Comparison of ENCODE assay signal across 25 cellular contexts in the genomic region with DNA sequence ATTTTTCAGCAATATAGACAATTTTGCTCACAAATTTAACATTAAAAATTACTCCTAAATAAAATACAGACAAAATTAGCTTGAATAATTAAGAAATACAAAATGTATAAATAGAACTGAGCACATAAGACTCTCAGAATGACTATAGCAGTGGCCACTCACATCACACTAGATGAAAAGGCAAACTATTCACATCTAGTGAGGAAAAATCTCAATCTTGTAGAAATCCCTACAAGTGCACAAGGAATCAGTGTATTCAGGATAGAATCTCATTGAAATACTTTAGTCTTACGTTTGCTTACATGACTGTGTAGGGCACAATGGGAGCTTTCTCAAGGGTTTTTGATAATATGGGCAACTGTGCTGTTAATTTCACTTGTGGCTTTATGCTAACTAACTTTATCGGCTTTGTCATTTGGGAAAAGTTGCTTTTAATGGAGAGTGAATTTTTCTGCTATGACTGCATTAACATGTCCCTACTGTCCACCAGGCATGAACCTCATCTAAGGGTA.
"Had no signal": no experiment of that assay in that cellular context is flagged by ENCODE, and none has a peak within 500 bp of the region (broad histone marks: within the 10 kb centered on the region; RNA-seq: fewer than 3 reads in every experiment).

No MANE protein-coding gene starts in this region.

- H3K27me3 ChIP-seq: brain microvascular endothelial cell, cardiac muscle cell, SJSA1 had no signal

- H3K4me3 ChIP-seq: cardiac muscle cell, SJSA1 had no signal

- DNase-seq: activated CD4-positive, alpha-beta memory T cell treated with anti-CD3 and anti-CD28 coated beads, Interleukin-2, amount 10 ng/mL, durations not matched to agents 7 days and 5 days; activated CD4-positive, alpha-beta T cell treated with anti-CD3 and anti-CD28 coated beads, Interleukin-2, amount 50 U/mL, for 1 hour; activated CD4-positive, CD25-positive, alpha-beta regulatory T cell; activated gamma-delta T cell treated with Interleukin-2 at 50 U/mL for 16 hours; activated naive CD4-positive, alpha-beta T cell treated with anti-CD3 and anti-CD28 coated beads, Interleukin-2, amount 10 ng/mL, durations not matched to agents 7 days and 5 days; activated naive CD8-positive, alpha-beta T cell treated with anti-CD3 and anti-CD28 coated beads for 36 hours; activated T-cell treated with anti-CD3 and anti-CD28 coated beads for 4 hours; activated T-cell treated with anti-CD3 and anti-CD28 coated beads, Interleukin-2, amount 50 U/mL, for 72 hours; brain microvascular endothelial cell; KG1; NCI-H1092; NCI-H1417; NCI-H1930; NCI-H345; NCI-H510A; NCI-H526 treated with DMSO at 0.1 percent for 48 hours; NCI-H82; OCI-M1; SHP77; T-cell; T-helper 2 cell; T1000 had no signal

- H3K4me1 ChIP-seq: SJSA1 had no signal

- H3K27ac ChIP-seq: brain microvascular endothelial cell, cardiac muscle cell, SJSA1, VCaP had no signal

- H3K36me3 ChIP-seq: brain microvascular endothelial cell, cardiac muscle cell, SJSA1 had no signal
